Comparison of ENCODE assay signal across 1 cellular context in genomic region chr1:44290250-44291094, GRCh38.
TF ChIP-seq lines count a peak whose summit lies in the region.

No MANE protein-coding gene starts in this region.

TF ChIP-seq in K562, 482 proteins besides CTCF, POLR2A, EP300 and RAD21 (continued from another document and continues in another):
- TF ChIP-seq JUND (IDR thresholded peaks at IDR 0.05; ENCODE audit: borderline replicate concordance, low read depth, low read length) (peak; percentile 75; the same call in 1 of the 2 replicates), JUND (tag; IDR thresholded peaks at IDR 0.05; ENCODE audit: borderline replicate concordance, low read depth, low read length) (peak; percentile 71; the same call in 1 of the 3 replicates), MCM3 (IDR thresholded peaks at IDR 0.05) (no peak), ZNF589 (CRISPR knock-in tag; IDR thresholded peaks at IDR 0.05; ENCODE audit: low read depth) (0 out of 2 replicates have a peak, but pooled peaks have one; percentile 71), GATAD2A (IDR thresholded peaks at IDR 0.05) (no peak), PHF20 (IDR thresholded peaks at IDR 0.05; ENCODE audit: partially characterized antibody) (no peak), IFI16 (CRISPR knock-in tag; IDR thresholded peaks at IDR 0.05) (0 out of 2 replicates have a peak, but pooled peaks have one; percentile 32), PPARD (CRISPR knock-in tag; IDR thresholded peaks at IDR 0.05) (no peak), CBX2 (IDR thresholded peaks at IDR 0.05; ENCODE audit: insufficient read depth, low read length, poor library complexity, severe bottlenecking) (no peak), ZBTB34 (CRISPR knock-in tag; IDR thresholded peaks at IDR 0.05) (no peak), CHCHD3 (CRISPR knock-in tag; IDR thresholded peaks at IDR 0.05) (no peak), MEIS2 (IDR thresholded peaks at IDR 0.05; ENCODE audit: partially characterized antibody) (peak; percentile 94), CBX1 (IDR thresholded peaks at IDR 0.05; ENCODE audit: low read depth) (no peak), TEAD2 (tag; IDR thresholded peaks at IDR 0.05) (no peak), HDAC1 (IDR thresholded peaks at IDR 0.05) (peak in 1 of 2 experiments; percentile 88; a peak in 2 of 4 replicates), ZNF444 (CRISPR knock-in tag; IDR thresholded peaks at IDR 0.05) (no peak), ZNF695 (CRISPR knock-in tag; IDR thresholded peaks at IDR 0.05) (no peak), ZNF384 (IDR thresholded peaks at IDR 0.05; ENCODE audit: low read depth, low read length) (no peak), SAP30 (IDR thresholded peaks at IDR 0.05; ENCODE audit: borderline replicate concordance, insufficient read depth, low read depth, low read length, poor library complexity, severe bottlenecking) (no peak), DACH1 (IDR thresholded peaks at IDR 0.05; ENCODE audit: partially characterized antibody) (no peak), HMG20B (CRISPR knock-in tag; IDR thresholded peaks at IDR 0.05) (no peak), ZBTB2 (IDR thresholded peaks at IDR 0.05) (peak; percentile 87), RAD51 (IDR thresholded peaks at IDR 0.05; ENCODE audit: borderline replicate concordance, low read depth) (peak; percentile 42; the same call in 1 of the 2 replicates), ZNF134 (CRISPR knock-in tag; conservative IDR thresholded peaks at IDR 0.05) (peak; percentile 60; the same call in 1 of the 2 replicates), MITF (IDR thresholded peaks at IDR 0.05) (peak; percentile 99), GTF2A2 (tag; IDR thresholded peaks at IDR 0.05) (no peak), ATF1 (CRISPR knock-in tag; IDR thresholded peaks at IDR 0.05) (no peak), ATF1 (tag; IDR thresholded peaks at IDR 0.05) (peak; percentile 80), SRSF7 (optimal IDR thresholded peaks at IDR 0.05; ENCODE audit: low read depth, low read length) (no peak), ZC3H4 (CRISPR knock-in tag; IDR thresholded peaks at IDR 0.05; ENCODE audit: borderline replicate concordance) (no peak), GATA2 (CRISPR knock-in tag; IDR thresholded peaks at IDR 0.05) (peak; percentile 81), ID3 (CRISPR knock-in tag; IDR thresholded peaks at IDR 0.05) (no peak), ID3 (tag; IDR thresholded peaks at IDR 0.05) (peak; percentile 88), CEBPG (CRISPR knock-in tag; IDR thresholded peaks at IDR 0.05) (peak; percentile 97), CEBPG (tag; conservative IDR thresholded peaks at IDR 0.05 in 1 of 2, IDR thresholded peaks at IDR 0.05 in 1 of 2) (peak; percentile 77 to 97), ELF4 (CRISPR knock-in tag; IDR thresholded peaks at IDR 0.05) (peak; percentile 84), ZNF395 (CRISPR knock-in tag; IDR thresholded peaks at IDR 0.05) (0 out of 2 replicates have a peak, but pooled peaks have one; percentile 60), U2AF1 (optimal IDR thresholded peaks at IDR 0.05; ENCODE audit: low read depth, low read length) (no peak), ZNF175 (CRISPR knock-in tag; IDR thresholded peaks at IDR 0.05; ENCODE audit: low read depth) (peak; percentile 51; the same call in 1 of the 2 replicates), NR2C1 (IDR thresholded peaks at IDR 0.05) (peak; percentile 37; the same call in 1 of the 2 replicates), NR2C1 (tag; IDR thresholded peaks at IDR 0.05) (peak; percentile 69), ZBTB8A (IDR thresholded peaks at IDR 0.05; ENCODE audit: partially characterized antibody) (no peak), ZNF75A (CRISPR knock-in tag; IDR thresholded peaks at IDR 0.05) (no peak), ZC3H11A (IDR thresholded peaks at IDR 0.05; ENCODE audit: low read depth, low read length) (no peak), ZNF23 (CRISPR knock-in tag; IDR thresholded peaks at IDR 0.05) (no peak), POLR3G (IDR thresholded peaks at IDR 0.05; ENCODE audit: extremely low read depth, insufficient read length, insufficient replicate concordance) (no peak), FOXK2 (conservative IDR thresholded peaks at IDR 0.05 in 1 of 2, IDR thresholded peaks at IDR 0.05 in 1 of 2; ENCODE audit: low read depth in 2 of 2) (peak; percentile 90 to 92), FOXO4 (CRISPR knock-in tag; IDR thresholded peaks at IDR 0.05) (no peak)
- TF ChIP-seq, protein P1, sequence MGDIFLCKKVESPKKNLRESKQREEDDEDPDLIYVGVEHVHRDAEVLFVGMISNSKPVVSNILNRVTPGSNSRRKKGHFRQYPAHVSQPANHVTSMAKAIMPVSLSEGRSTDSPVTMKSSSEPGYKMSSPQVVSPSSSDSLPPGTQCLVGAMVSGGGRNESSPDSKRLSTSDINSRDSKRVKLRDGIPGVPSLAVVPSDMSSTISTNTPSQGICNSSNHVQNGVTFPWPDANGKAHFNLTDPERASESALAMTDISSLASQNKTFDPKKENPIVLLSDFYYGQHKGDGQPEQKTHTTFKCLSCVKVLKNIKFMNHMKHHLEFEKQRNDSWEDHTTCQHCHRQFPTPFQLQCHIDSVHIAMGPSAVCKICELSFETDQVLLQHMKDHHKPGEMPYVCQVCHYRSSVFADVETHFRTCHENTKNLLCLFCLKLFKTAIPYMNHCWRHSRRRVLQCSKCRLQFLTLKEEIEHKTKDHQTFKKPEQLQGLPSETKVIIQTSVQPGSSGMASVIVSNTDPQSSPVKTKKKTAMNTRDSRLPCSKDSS (IDR thresholded peaks at IDR 0.05; ENCODE audit: low read depth, partially characterized antibody): no peak
- TF ChIP-seq, protein P2, sequence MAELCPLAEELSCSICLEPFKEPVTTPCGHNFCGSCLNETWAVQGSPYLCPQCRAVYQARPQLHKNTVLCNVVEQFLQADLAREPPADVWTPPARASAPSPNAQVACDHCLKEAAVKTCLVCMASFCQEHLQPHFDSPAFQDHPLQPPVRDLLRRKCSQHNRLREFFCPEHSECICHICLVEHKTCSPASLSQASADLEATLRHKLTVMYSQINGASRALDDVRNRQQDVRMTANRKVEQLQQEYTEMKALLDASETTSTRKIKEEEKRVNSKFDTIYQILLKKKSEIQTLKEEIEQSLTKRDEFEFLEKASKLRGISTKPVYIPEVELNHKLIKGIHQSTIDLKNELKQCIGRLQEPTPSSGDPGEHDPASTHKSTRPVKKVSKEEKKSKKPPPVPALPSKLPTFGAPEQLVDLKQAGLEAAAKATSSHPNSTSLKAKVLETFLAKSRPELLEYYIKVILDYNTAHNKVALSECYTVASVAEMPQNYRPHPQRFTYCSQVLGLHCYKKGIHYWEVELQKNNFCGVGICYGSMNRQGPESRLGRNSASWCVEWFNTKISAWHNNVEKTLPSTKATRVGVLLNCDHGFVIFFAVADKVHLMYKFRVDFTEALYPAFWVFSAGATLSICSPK (IDR thresholded peaks at IDR 0.05; ENCODE audit: borderline replicate concordance): no peak
- TF ChIP-seq, protein P3, sequence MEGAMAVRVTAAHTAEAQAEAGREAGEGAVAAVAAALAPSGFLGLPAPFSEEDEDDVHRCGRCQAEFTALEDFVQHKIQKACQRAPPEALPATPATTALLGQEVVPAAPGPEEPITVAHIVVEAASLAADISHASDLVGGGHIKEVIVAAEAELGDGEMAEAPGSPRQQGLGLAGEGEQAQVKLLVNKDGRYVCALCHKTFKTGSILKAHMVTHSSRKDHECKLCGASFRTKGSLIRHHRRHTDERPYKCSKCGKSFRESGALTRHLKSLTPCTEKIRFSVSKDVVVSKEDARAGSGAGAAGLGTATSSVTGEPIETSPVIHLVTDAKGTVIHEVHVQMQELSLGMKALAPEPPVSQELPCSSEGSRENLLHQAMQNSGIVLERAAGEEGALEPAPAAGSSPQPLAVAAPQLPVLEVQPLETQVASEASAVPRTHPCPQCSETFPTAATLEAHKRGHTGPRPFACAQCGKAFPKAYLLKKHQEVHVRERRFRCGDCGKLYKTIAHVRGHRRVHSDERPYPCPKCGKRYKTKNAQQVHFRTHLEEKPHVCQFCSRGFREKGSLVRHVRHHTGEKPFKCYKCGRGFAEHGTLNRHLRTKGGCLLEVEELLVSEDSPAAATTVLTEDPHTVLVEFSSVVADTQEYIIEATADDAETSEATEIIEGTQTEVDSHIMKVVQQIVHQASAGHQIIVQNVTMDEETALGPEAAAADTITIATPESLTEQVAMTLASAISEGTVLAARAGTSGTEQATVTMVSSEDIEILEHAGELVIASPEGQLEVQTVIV (CRISPR knock-in tag; IDR thresholded peaks at IDR 0.05; ENCODE audit: borderline replicate concordance): no peak
- TF ChIP-seq, protein P4, sequence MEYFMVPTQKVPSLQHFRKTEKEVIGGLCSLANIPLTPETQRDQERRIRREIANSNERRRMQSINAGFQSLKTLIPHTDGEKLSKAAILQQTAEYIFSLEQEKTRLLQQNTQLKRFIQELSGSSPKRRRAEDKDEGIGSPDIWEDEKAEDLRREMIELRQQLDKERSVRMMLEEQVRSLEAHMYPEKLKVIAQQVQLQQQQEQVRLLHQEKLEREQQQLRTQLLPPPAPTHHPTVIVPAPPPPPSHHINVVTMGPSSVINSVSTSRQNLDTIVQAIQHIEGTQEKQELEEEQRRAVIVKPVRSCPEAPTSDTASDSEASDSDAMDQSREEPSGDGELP (CRISPR knock-in tag; IDR thresholded peaks at IDR 0.05; ENCODE audit: borderline replicate concordance): peak; percentile 61; the same call in 1 of the 2 replicates
- TF ChIP-seq, protein P5, sequence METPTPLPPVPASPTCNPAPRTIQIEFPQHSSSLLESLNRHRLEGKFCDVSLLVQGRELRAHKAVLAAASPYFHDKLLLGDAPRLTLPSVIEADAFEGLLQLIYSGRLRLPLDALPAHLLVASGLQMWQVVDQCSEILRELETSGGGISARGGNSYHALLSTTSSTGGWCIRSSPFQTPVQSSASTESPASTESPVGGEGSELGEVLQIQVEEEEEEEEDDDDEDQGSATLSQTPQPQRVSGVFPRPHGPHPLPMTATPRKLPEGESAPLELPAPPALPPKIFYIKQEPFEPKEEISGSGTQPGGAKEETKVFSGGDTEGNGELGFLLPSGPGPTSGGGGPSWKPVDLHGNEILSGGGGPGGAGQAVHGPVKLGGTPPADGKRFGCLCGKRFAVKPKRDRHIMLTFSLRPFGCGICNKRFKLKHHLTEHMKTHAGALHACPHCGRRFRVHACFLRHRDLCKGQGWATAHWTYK (CRISPR knock-in tag; IDR thresholded peaks at IDR 0.05): peak; percentile 85; the same call in 1 of the 2 replicates
